ENCODE assay signal across 1 cellular context in genomic region chr15:73951591-73951990, GRCh38.
TF ChIP-seq lines count a peak whose summit lies in the region.

No MANE protein-coding gene starts in this region.

TF ChIP-seq in IMR-90, 13 proteins besides CTCF, POLR2A, EP300 and RAD21:
- TF ChIP-seq MAFK (IDR thresholded peaks at IDR 0.05; ENCODE audit: low read depth, low read length) (no peak), USF2 (IDR thresholded peaks at IDR 0.05; ENCODE audit: low read depth, low read length) (no peak), CEBPB (IDR thresholded peaks at IDR 0.05; ENCODE audit: low read depth, low read length) (no peak), MAZ (IDR thresholded peaks at IDR 0.05; ENCODE audit: borderline replicate concordance, low read depth, low read length) (no peak), MXI1 (IDR thresholded peaks at IDR 0.05; ENCODE audit: borderline replicate concordance, low read depth, low read length) (no peak), FOS (IDR thresholded peaks at IDR 0.05; ENCODE audit: low read depth, low read length) (no peak), NFE2L2 (IDR thresholded peaks at IDR 0.05; ENCODE audit: low read depth, low read length) (no peak), RCOR1 (IDR thresholded peaks at IDR 0.05; ENCODE audit: insufficient replicate concordance, low read length) (no peak), SMC3 (IDR thresholded peaks at IDR 0.05; ENCODE audit: low read depth, low read length) (no peak), BHLHE40 (IDR thresholded peaks at IDR 0.05; ENCODE audit: low read depth, low read length) (no peak), ELK1 (IDR thresholded peaks at IDR 0.05; ENCODE audit: borderline replicate concordance, low read depth, low read length) (no peak), RFX5 (IDR thresholded peaks at IDR 0.05; ENCODE audit: low read depth, low read length) (no peak), CHD1 (IDR thresholded peaks at IDR 0.05; ENCODE audit: low read depth, low read length) (no peak)
